Comparison of ENCODE assay signal across 13 cellular contexts in the genomic region with DNA sequence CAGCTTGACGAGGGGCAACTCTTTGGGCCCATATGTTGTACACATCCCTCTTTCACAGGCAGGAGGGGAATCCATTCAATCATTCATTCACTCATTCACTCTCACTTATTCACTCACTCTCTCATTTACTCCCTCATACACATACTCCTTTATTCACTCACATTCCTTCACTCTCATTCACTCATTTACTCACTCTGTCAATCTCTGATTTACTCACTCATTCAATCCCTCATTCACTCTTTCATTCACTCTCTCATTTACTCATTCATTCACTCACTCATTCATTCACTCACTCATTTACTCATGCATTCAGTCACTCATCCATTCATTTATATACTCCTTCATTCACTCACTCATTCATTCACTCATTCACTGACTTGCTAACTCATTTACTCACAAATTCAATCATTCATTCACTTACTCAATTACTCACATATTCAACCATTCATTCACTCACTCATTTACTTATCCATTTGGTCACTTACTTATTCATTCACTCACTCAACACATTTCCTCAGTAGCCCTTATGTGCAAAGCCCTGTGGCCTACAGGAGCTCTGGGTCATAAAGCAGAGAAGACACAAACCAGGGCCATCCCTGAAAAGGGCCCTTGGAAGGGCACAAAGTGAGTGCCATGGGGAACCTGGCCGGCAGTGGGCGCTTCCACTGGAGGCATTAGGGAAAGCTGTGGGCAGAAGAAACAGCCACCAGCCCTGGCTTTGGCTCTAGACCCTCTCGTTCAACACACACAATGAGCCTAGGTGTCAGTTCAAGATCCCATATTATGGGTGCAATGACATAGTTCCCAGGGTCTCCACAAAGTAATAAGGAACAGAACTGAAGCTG. TPM values are rescaled to one million over a fixed set of nuclear protein-coding genes. Genes with fewer than 3 reads are reported as not detected.
DNase-seq lines count a peak whose midpoint lies in the region; ATAC-seq, FAIRE-seq and TF ChIP-seq lines count a peak whose summit lies in the region.
"Had no signal": no experiment of that assay in that cellular context is flagged by ENCODE, and none has a peak within 500 bp of the region (broad histone marks: within the 10 kb centered on the region; RNA-seq: fewer than 3 reads in every experiment).

No MANE protein-coding gene starts in this region.

- no peak overlapping the region for H2BK120ac ChIP-seq in H1 (replicated peaks; ENCODE audit: low read depth, low read length)

- no peaks in the 10 kb centered on the region; the same call in 1 of the 2 replicates for H3K23me2 ChIP-seq in H1 (ENCODE audit: low read depth, low read length)

- no peaks in the 10 kb centered on the region for H3K27me3 Mint-ChIP-seq in neural progenitor cell (ENCODE audit: insufficient read depth, low read depth)

- TF ChIP-seq EP300 in H1 (IDR thresholded peaks at IDR 0.05; ENCODE audit: borderline replicate concordance in 1 of 2, low read depth in 2 of 2, low read length in 2 of 2): no peak

- H4K8ac ChIP-seq in H1 (ENCODE audit: extremely low read depth, insufficient read depth, low read length): no peak overlapping the region

- H3K36me3 Mint-ChIP-seq in neural progenitor cell: peaks cover 1% of the 10 kb centered on the region

- no peak overlapping the region for H3K23ac ChIP-seq in H1 (ENCODE audit: insufficient read length)

- H3K27me3 ChIP-seq in H1 (replicated peaks in 1 of 4; ENCODE audit: control insufficient read depth in 3 of 4, extremely low read depth in 1 of 4, insufficient read depth in 3 of 4, low read length in 3 of 4): no peaks in the 10 kb centered on the region
- no peaks in the 10 kb centered on the region for H3K27me3 ChIP-seq in neural progenitor cell
- no peaks in the 10 kb centered on the region for H3K27me3 ChIP-seq in vagina

- no peaks in the 10 kb centered on the region for H3K36me3 ChIP-seq in H1 (ENCODE audit: control insufficient read depth in 2 of 4, insufficient read depth in 4 of 4, low read length in 3 of 4)
- H3K36me3 ChIP-seq in neural progenitor cell: no peaks in the 10 kb centered on the region
- H3K36me3 ChIP-seq in vagina: no peaks in the 10 kb centered on the region

- H2BK20ac ChIP-seq in H1 (ENCODE audit: low read length): no peak overlapping the region

- POLR2A ChIA-PET in H1 (lab: Charles Lee; ENCODE audit: partially characterized antibody): no interaction called here

- H3K9me3 ChIP-seq in H1 (ENCODE audit: insufficient read depth in 2 of 2, low read depth in 1 of 2, low read length in 1 of 2) (peaks cover 0 to 6% of the 10 kb centered on the region in 2 experiments; a peak in 1 of 4 replicates), neural progenitor cell (ENCODE audit: low read depth) (peaks cover 5% of the 10 kb centered on the region), vagina (peaks cover 7% of the 10 kb centered on the region)

- H3K4me3 ChIP-seq in H1 (ENCODE audit: extremely low read depth in 1 of 4, insufficient read depth in 2 of 4, low read depth in 3 of 4, low read length in 4 of 4): no peak overlapping the region
- no peak overlapping the region for H3K4me3 ChIP-seq in neural progenitor cell
- no peak overlapping the region for H3K4me3 ChIP-seq in vagina
- H3K4me3 ChIP-seq in lower leg skin (ENCODE audit: low read depth, poor library complexity, severe bottlenecking): no peak overlapping the region

- WGBS in H1 (ENCODE audit: extremely low coverage in 1 of 2, insufficient coverage in 1 of 2, insufficient read length in 1 of 2, insufficient replicate concordance in 2 of 2, low coverage in 1 of 2, low lambda C conversion rate in 2 of 2, missing lambda C conversion rate in 1 of 2), 2 experiments: 72% methylated on average over 4 of the region's 4 CpGs; no CpG with 5 or more reads in 1 of the 2 experiments
- 80 to 86% methylated on average over 4 of the region's 4 CpGs for WGBS in lower leg skin, 2 donors

- TF ChIP-seq POLR2A in H1 (IDR thresholded peaks at IDR 0.05; ENCODE audit: control extremely low read depth in 1 of 2, low read depth in 2 of 2, low read length in 2 of 2): no peak
- no peak for TF ChIP-seq POLR2A in vagina (IDR thresholded peaks at IDR 0.05)
- no peak for TF ChIP-seq POLR2A in erythroblast (IDR thresholded peaks at IDR 0.05; ENCODE audit: low read length)
- no peak for TF ChIP-seq POLR2A in lower leg skin (IDR thresholded peaks at IDR 0.05)

- H3K4me2 ChIP-seq in H1 (ENCODE audit: insufficient read depth in 1 of 2, low read depth in 2 of 2, low read length in 2 of 2): no peak overlapping the region
- H3K4me2 ChIP-seq in neural progenitor cell: no peak overlapping the region

- no peak overlapping the region for H4K91ac ChIP-seq in H1 (replicated peaks; ENCODE audit: insufficient read length, low read length)

- peak; percentile 33 to 50 for TF ChIP-seq RAD21 in H1 (IDR thresholded peaks at IDR 0.05 in 1 of 2, conservative IDR thresholded peaks at IDR 0.05 in 1 of 2; ENCODE audit: low read depth in 2 of 2, low read length in 2 of 2)

- no peaks in the 10 kb centered on the region for H3F3A ChIP-seq in neural progenitor cell (ENCODE audit: low read depth)

- H3K4me1 ChIP-seq in H1 (replicated peaks in 1 of 4; ENCODE audit: control insufficient read depth in 3 of 4, insufficient read depth in 4 of 4, low read length in 3 of 4) (no peaks in the 10 kb centered on the region), neural progenitor cell (no peaks in the 10 kb centered on the region), vagina (peaks cover 8% of the 10 kb centered on the region)

- CTCF ChIA-PET in H1 (lab: Charles Lee; ENCODE audit: partially characterized antibody): interaction anchor here (0.6 to 2.5 kb wide), 11 partner anchors 9 to 465 kb away, joined by 3 to 10 read pairs (median 4); no protein-coding TSS in a partner anchor

- H3K9ac ChIP-seq in H1 (replicated peaks in 1 of 4; ENCODE audit: extremely low read depth in 1 of 4, low read depth in 3 of 4, low read length in 3 of 4) (no peak overlapping the region), neural progenitor cell (no peak overlapping the region)

- no peak for FAIRE-seq in H1 (lab: Jason Lieb, UNC)

- no peak overlapping the region for H3K56ac ChIP-seq in H1 (replicated peaks; ENCODE audit: insufficient read length, low read depth, low read length)

- no peak overlapping the region for H3K27ac ChIP-seq in H1 (ENCODE audit: low read depth, low read length)
- H3K27ac ChIP-seq in neural progenitor cell: no peak overlapping the region
- H3K27ac ChIP-seq in vagina: peak overlapping the region; percentile 22
- H3K27ac ChIP-seq: epithelial cell of prostate, HL-60 had no signal

- H2BK15ac ChIP-seq in H1 (ENCODE audit: low read length): no peak overlapping the region

- H3K79me1 ChIP-seq in H1 (ENCODE audit: low read depth, low read length): no peaks in the 10 kb centered on the region

- no peak overlapping the region for H3K4ac ChIP-seq in H1 (replicated peaks; ENCODE audit: insufficient read length, low read depth, low read length)

- no peak overlapping the region for H3K4me3 Mint-ChIP-seq in neural progenitor cell
- H3K4me3 Mint-ChIP-seq: T-helper 1 cell treated with Interleukin-12 subunit alpha and Interleukin-12 subunit beta and Interleukin-4 antibody, amounts not matched to agents 30 μg/mL and 1 μg/mL, for 36 hours had no signal

- peaks cover 27% of the 10 kb centered on the region for H3K9me3 Mint-ChIP-seq in neural progenitor cell

- no peak overlapping the region for H2BK12ac ChIP-seq in H1 (ENCODE audit: low read depth, low read length)

- no peak overlapping the region for H3K27ac Mint-ChIP-seq in neural progenitor cell
- H3K27ac Mint-ChIP-seq: T-helper 1 cell treated with Interleukin-12 subunit alpha and Interleukin-12 subunit beta and Interleukin-4 antibody, amounts not matched to agents 30 μg/mL and 1 μg/mL, for 36 hours had no signal

- H2AFZ ChIP-seq in H1 (ENCODE audit: low read length) (no peak overlapping the region), neural progenitor cell (replicated peaks) (no peak overlapping the region)

- DNase-seq in Right ventricle myocardium superior (no peak), left cardiac atrium (no peak), H1 (ENCODE audit: low read depth in 1 of 2, low spot score in 2 of 2) (no peak), neural progenitor cell (ENCODE audit: low spot score) (no peak), vagina (ENCODE audit: extremely low spot score in 2 of 2) (no peak), D341Med (ENCODE audit: low spot score) (no peak), erythroblast (lab: John Stamatoyannopoulos, UW) (no peak), lower leg skin (ENCODE audit: low spot score in 2 of 2) (no peak)
- DNase-seq: activated CD4-positive, alpha-beta T cell treated with anti-CD3 and anti-CD28 coated beads, Interleukin-2, amount 50 U/mL, for 1 hour; activated gamma-delta T cell had no signal

- TF ChIP-seq CTCF in H1 (IDR thresholded peaks at IDR 0.05; ENCODE audit: control extremely low read depth in 1 of 3, insufficient read depth in 1 of 3, low read depth in 1 of 3, low read length in 3 of 3) (peak; percentile 51 to 56 (median 55)), neural progenitor cell (IDR thresholded peaks at IDR 0.05) (peak; percentile 29), vagina (IDR thresholded peaks at IDR 0.05) (no peak), lower leg skin (IDR thresholded peaks at IDR 0.05) (no peak)

- intact Hi-C loops in Right ventricle myocardium superior (cut with DNase I): no loop called here
- intact Hi-C loops in left cardiac atrium (cut with DNase I): loop anchor here in 1 of 2 donors (10.0 kb wide), 1 partner anchor 58 kb away; no protein-coding TSS in a partner anchor
- intact Hi-C loops in vagina (cut with DNase I): loop anchor here (10.0 kb wide), 1 partner anchor 542 kb away; no protein-coding TSS in a partner anchor
- intact Hi-C loops in lower leg skin (cut with DNase I; ENCODE audit: low total_unique reads): no loop called here

- H2BK5ac ChIP-seq in H1 (ENCODE audit: low read depth, low read length): no peak overlapping the region

- ATAC-seq in Right ventricle myocardium superior (ENCODE audit: poor library complexity) (peak; percentile 4), left cardiac atrium (no peak)

- H3K18ac ChIP-seq in H1 (ENCODE audit: extremely low read depth, low read length): no peak overlapping the region

- no peak overlapping the region for H3K14ac ChIP-seq in H1 (ENCODE audit: insufficient read length)

- peaks cover 5% of the 10 kb centered on the region for H3K4me1 Mint-ChIP-seq in neural progenitor cell

- H4K20me1 ChIP-seq in H1 (replicated peaks in 1 of 2; ENCODE audit: control insufficient read depth in 1 of 2, insufficient read depth in 2 of 2, low read length in 2 of 2) (peaks cover 0 to 2% of the 10 kb centered on the region in 2 experiments), neural progenitor cell (ENCODE audit: low read depth) (no peaks in the 10 kb centered on the region)

- H3K79me2 ChIP-seq in H1 (ENCODE audit: control insufficient read depth in 1 of 2, insufficient read depth in 2 of 2, low read length in 2 of 2): no peaks in the 10 kb centered on the region
- no peaks in the 10 kb centered on the region for H3K79me2 ChIP-seq in neural progenitor cell (ENCODE audit: low read depth)

- no peak overlapping the region for H4K5ac ChIP-seq in H1 (ENCODE audit: insufficient read length, low read depth, low read length)

- H2AK5ac ChIP-seq in H1 (ENCODE audit: low read depth, low read length): 0 out of 2 replicates have a peak overlapping the region, but pooled peaks have one; percentile 84

RNA-seq across cellular contexts. Expression of gene HIP1, which starts 26.0 kb away (rescaled TPM):
- total RNA-seq in Right ventricle myocardium superior (15.6 TPM), left cardiac atrium (10 to 100 TPM; 15.1 to 15.5 TPM), neural progenitor cell (ENCODE audit: low replicate concordance) (39.2 and 46.2 TPM in 2 replicates), vagina (17.7 TPM), lower leg skin (10 to 100 TPM; 20.1 to 30.3 (median 23.0) TPM)
- 93.0 and 108 TPM in 2 replicates for total RNA-seq in H1 (2021; fragmentation: NEBNext Ultra II Directional; extraction: Animal tissue kit (Norgen Biotek cat#: 25700))
- polyA plus RNA-seq in H1 (2011; rRNA removed): 49.8 and 51.8 TPM in 2 replicates
- polyA plus RNA-seq in H1 (2011; cell fraction: cytosol; rRNA removed): 46.9 TPM
- polyA plus RNA-seq in H1 (2011; cell fraction: nucleus; rRNA removed): 82.4 TPM
- polyA plus RNA-seq in H1 (2012, experiment 1 of 2): 45.1 to 56.3 TPM (median 52.4 TPM) in 4 replicates
- polyA plus RNA-seq in H1 (2012, experiment 2 of 2): 7.2 TPM
- polyA plus RNA-seq in H1 (2013, experiment 1 of 2): 39.9 TPM
- 36.5 TPM for polyA plus RNA-seq in H1 (2013, experiment 2 of 2)
- polyA minus RNA-seq in H1 (2011; rRNA and poly(A)+ RNA removed): 114 and 116 TPM in 2 replicates
- 59.2 TPM for polyA minus RNA-seq in H1 (2011; cell fraction: cytosol; rRNA and poly(A)+ RNA removed)
- polyA minus RNA-seq in H1 (2011; cell fraction: nucleus; rRNA and poly(A)+ RNA removed): 67.7 TPM

RNA-seq across cellular contexts. Expression of gene CCL26, which starts 59.3 kb away (rescaled TPM):
- total RNA-seq in Right ventricle myocardium superior (not detected), left cardiac atrium (1 to 10 TPM in 1 of 2 donors, under 1 TPM in 1; 0.47 to 3.2 TPM), neural progenitor cell (ENCODE audit: low replicate concordance) (not detected in 2 replicates), vagina (not detected), lower leg skin (1 to 10 TPM in 2 of 4 donors, under 1 TPM in 1, not detected in 1; 0.79 to 2.0 (median 1.9) TPM)
- total RNA-seq in H1 (2021; fragmentation: NEBNext Ultra II Directional; extraction: Animal tissue kit (Norgen Biotek cat#: 25700)): 14.8 and 14.9 TPM in 2 replicates
- 5.4 and 8.7 TPM in 2 replicates for polyA plus RNA-seq in H1 (2011; rRNA removed)
- 4.8 TPM for polyA plus RNA-seq in H1 (2011; cell fraction: cytosol; rRNA removed)
- polyA plus RNA-seq in H1 (2011; cell fraction: nucleus; rRNA removed): 9.3 TPM
- polyA plus RNA-seq in H1 (2012, experiment 1 of 2): 14.6 to 19.9 TPM (median 17.0 TPM) in 4 replicates
- 44.7 TPM for polyA plus RNA-seq in H1 (2012, experiment 2 of 2)
- 70.5 TPM for polyA plus RNA-seq in H1 (2013, experiment 1 of 2)
- 86.8 TPM for polyA plus RNA-seq in H1 (2013, experiment 2 of 2)
- 3.2 and 3.3 TPM in 2 replicates for polyA minus RNA-seq in H1 (2011; rRNA and poly(A)+ RNA removed)
- 7.8 TPM for polyA minus RNA-seq in H1 (2011; cell fraction: cytosol; rRNA and poly(A)+ RNA removed)
- 1.6 TPM for polyA minus RNA-seq in H1 (2011; cell fraction: nucleus; rRNA and poly(A)+ RNA removed)

Comparison
In these comparisons a context has a peak if more than half of its experiments do, and no peak if none do; other contexts are left out.
1. CTCF ChIP-seq: peak in H1 (3 of 3) and neural progenitor cell (single experiment); none in vagina (0 of 3) and lower leg skin (0 of 3).